ENCODE assay signal across 17 cellular contexts in the genomic region with DNA sequence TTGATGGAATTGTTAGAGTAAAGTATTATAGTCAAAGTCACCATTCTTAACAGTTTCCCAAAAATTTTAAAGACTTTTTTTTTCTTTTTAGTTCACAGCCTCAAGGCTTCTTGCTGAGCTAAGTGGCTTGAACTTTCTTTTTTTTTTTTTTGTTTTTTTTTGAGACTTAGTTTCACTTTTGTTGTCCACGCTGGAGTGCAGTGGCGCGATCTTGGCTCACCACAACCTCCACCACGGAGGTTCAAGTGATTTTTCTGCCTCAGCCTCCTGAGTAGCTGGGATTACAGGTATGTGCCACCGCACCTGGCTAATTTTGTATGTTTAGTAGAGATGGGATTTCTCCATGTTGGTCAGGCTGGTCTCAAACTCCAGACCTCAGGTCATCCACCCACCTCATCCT.
DNase-seq lines count a peak whose midpoint lies in the region; ATAC-seq and TF ChIP-seq lines count a peak whose summit lies in the region.
"Had no signal": no experiment of that assay in that cellular context is flagged by ENCODE, and none has a peak within 500 bp of the region (broad histone marks: within the 10 kb centered on the region; RNA-seq: fewer than 3 reads in every experiment).

No MANE protein-coding gene starts in this region.

- H3K36me3 Mint-ChIP-seq in activated naive CD4-positive, alpha-beta T cell treated with anti-CD3 and anti-CD28 coated beads, Interleukin-2, amount 10 ng/mL, durations not matched to agents 7 days and 5 days, result no peaks in the 10 kb centered on the region
- H3K36me3 Mint-ChIP-seq in activated naive CD4-positive, alpha-beta T cell treated with anti-CD3 and anti-CD28 coated beads for 36 hours (ENCODE audit: low read depth), result no peaks in the 10 kb centered on the region
- H3K36me3 Mint-ChIP-seq in central memory CD8-positive, alpha-beta T cell (ENCODE audit: insufficient read depth), result no peaks in the 10 kb centered on the region
- H3K36me3 Mint-ChIP-seq in CD4-positive, alpha-beta T cell (ENCODE audit: low read depth), result no peaks in the 10 kb centered on the region

- no TSS peak for BruUV-seq in A673 (replicated peaks; lab: Mats Ljungman, UMichigan)

- H3K27ac Mint-ChIP-seq in activated naive CD4-positive, alpha-beta T cell treated with anti-CD3 and anti-CD28 coated beads, Interleukin-2, amount 10 ng/mL, durations not matched to agents 7 days and 5 days, result no peak overlapping the region
- H3K27ac Mint-ChIP-seq in activated naive CD4-positive, alpha-beta T cell treated with anti-CD3 and anti-CD28 coated beads for 36 hours, result no peak overlapping the region
- no peak overlapping the region for H3K27ac Mint-ChIP-seq in central memory CD8-positive, alpha-beta T cell (ENCODE audit: low read depth)
- no peak overlapping the region for H3K27ac Mint-ChIP-seq in CD4-positive, alpha-beta T cell
- H3K27ac Mint-ChIP-seq: HFFc6 had no signal

- no peaks in the 10 kb centered on the region for H3K36me3 ChIP-seq in A673 (ENCODE audit: insufficient read depth, low read length, poor library complexity, severe bottlenecking)
- H3K36me3 ChIP-seq: BLaER1 treated with 17β-estradiol and CSF1 and Interleukin-3, amounts not matched to agents 10 nM and 100 nM had no signal

- H3K27me3 Mint-ChIP-seq in activated naive CD4-positive, alpha-beta T cell treated with anti-CD3 and anti-CD28 coated beads, Interleukin-2, amount 10 ng/mL, durations not matched to agents 7 days and 5 days, result peaks cover 21% of the 10 kb centered on the region
- peaks cover 8% of the 10 kb centered on the region for H3K27me3 Mint-ChIP-seq in activated naive CD4-positive, alpha-beta T cell treated with anti-CD3 and anti-CD28 coated beads for 36 hours (ENCODE audit: low read depth)
- H3K27me3 Mint-ChIP-seq in central memory CD8-positive, alpha-beta T cell, result peaks cover 32% of the 10 kb centered on the region
- H3K27me3 Mint-ChIP-seq in CD4-positive, alpha-beta T cell, result peaks cover 15% of the 10 kb centered on the region

- TF ChIP-seq CTCF in CD4-positive, alpha-beta T cell (IDR thresholded peaks at IDR 0.05), result no peak
- TF ChIP-seq CTCF in A673 (conservative IDR thresholded peaks at IDR 0.05; ENCODE audit: low read depth, low read length), result no peak

- POLR2A ChIA-PET in CD4-positive, alpha-beta T cell (lab: Charles Lee), result no interaction called here
- POLR2A ChIA-PET in A673 (lab: Charles Lee; ENCODE audit: low non-redundant PET), result no interaction called here

- H3K4me3 Mint-ChIP-seq in activated naive CD4-positive, alpha-beta T cell treated with anti-CD3 and anti-CD28 coated beads, Interleukin-2, amount 10 ng/mL, durations not matched to agents 7 days and 5 days, result no peak overlapping the region
- no peak overlapping the region for H3K4me3 Mint-ChIP-seq in activated naive CD4-positive, alpha-beta T cell treated with anti-CD3 and anti-CD28 coated beads for 36 hours
- no peak overlapping the region for H3K4me3 Mint-ChIP-seq in central memory CD8-positive, alpha-beta T cell
- H3K4me3 Mint-ChIP-seq in CD4-positive, alpha-beta T cell, result no peak overlapping the region
- H3K4me3 Mint-ChIP-seq: HFFc6 had no signal

- H3K4me1 ChIP-seq in A673 (ENCODE audit: insufficient read depth, low read length, poor library complexity, severe bottlenecking), result peaks cover 3% of the 10 kb centered on the region

- intact Hi-C loops in activated naive CD4-positive, alpha-beta T cell treated with anti-CD3 and anti-CD28 coated beads for 36 hours (cut with micrococcal nuclease), result no loop called here
- intact Hi-C loops in CD4-positive, alpha-beta T cell (cut with DNase I, micrococcal nuclease), result no loop called here
- intact Hi-C loops in A673 (cut with micrococcal nuclease; ENCODE audit: unreplicated experiment), result no loop called here

- peaks cover 11% of the 10 kb centered on the region for H3K4me1 Mint-ChIP-seq in activated naive CD4-positive, alpha-beta T cell treated with anti-CD3 and anti-CD28 coated beads, Interleukin-2, amount 10 ng/mL, durations not matched to agents 7 days and 5 days
- peaks cover 13% of the 10 kb centered on the region for H3K4me1 Mint-ChIP-seq in activated naive CD4-positive, alpha-beta T cell treated with anti-CD3 and anti-CD28 coated beads for 36 hours (ENCODE audit: low read depth)
- H3K4me1 Mint-ChIP-seq in central memory CD8-positive, alpha-beta T cell, result peaks cover 14% of the 10 kb centered on the region
- peaks cover 21% of the 10 kb centered on the region for H3K4me1 Mint-ChIP-seq in CD4-positive, alpha-beta T cell (ENCODE audit: low read depth)

- ATAC-seq in central memory CD8-positive, alpha-beta T cell (replicated peaks; ENCODE audit: extremely low read depth, poor library complexity, severe bottlenecking), result peak; percentile 24
- no peak for ATAC-seq in CD4-positive, alpha-beta T cell (ENCODE audit: poor library complexity)

- no peaks in the 10 kb centered on the region for H3K9me3 ChIP-seq in CD4-positive, alpha-beta T cell (ENCODE audit: control insufficient read depth, low read length)
- no peaks in the 10 kb centered on the region for H3K9me3 ChIP-seq in A673 (ENCODE audit: low read depth, low read length, poor library complexity, severe bottlenecking)

- CTCF ChIA-PET in activated naive CD4-positive, alpha-beta T cell treated with anti-CD3 and anti-CD28 coated beads, Interleukin-2, amount 10 ng/mL, durations not matched to agents 7 days and 5 days (lab: Charles Lee), result interaction anchor here (1.3 to 3.1 kb wide), 4 partner anchors 15 to 68 kb away, joined by 3 to 14 read pairs (median 7); no protein-coding TSS in a partner anchor
- CTCF ChIA-PET in activated naive CD4-positive, alpha-beta T cell treated with anti-CD3 and anti-CD28 coated beads for 36 hours (lab: Charles Lee), result interaction anchor here (0.6 to 2.3 kb wide), 6 partner anchors 27 to 1722 kb away, joined by 3 to 20 read pairs (median 3); no protein-coding TSS in a partner anchor
- CTCF ChIA-PET in CD4-positive, alpha-beta T cell (lab: Charles Lee), result interaction anchor here (1.7 kb wide), 1 partner anchor 27 kb away, joined by 8 read pairs; no protein-coding TSS in a partner anchor
- CTCF ChIA-PET in A673 (lab: Charles Lee), result interaction anchor here (0.6 kb wide), 1 partner anchor 1343 kb away, joined by 3 read pairs; no protein-coding TSS in a partner anchor

- H3K27ac ChIP-seq in CD4-positive, alpha-beta T cell (ENCODE audit: low read depth, low read length), result no peak overlapping the region
- H3K27ac ChIP-seq in A673 (ENCODE audit: low read depth, low read length, poor library complexity, severe bottlenecking), result no peak overlapping the region
- H3K27ac ChIP-seq: BLaER1 treated with 17β-estradiol and CSF1 and Interleukin-3, amounts not matched to agents 10 nM and 100 nM had no signal

- H3K27me3 ChIP-seq in CD4-positive, alpha-beta T cell (ENCODE audit: control insufficient read depth, insufficient read depth, low read length), result peaks cover 8% of the 10 kb centered on the region
- H3K27me3 ChIP-seq in A673 (replicated peaks; ENCODE audit: insufficient read depth, low read depth, low read length, poor library complexity), result no peaks in the 10 kb centered on the region
- H3K27me3 ChIP-seq: BLaER1 treated with 17β-estradiol and CSF1 and Interleukin-3, amounts not matched to agents 10 nM and 100 nM had no signal

- peak; percentile 32 for DNase-seq in activated naive CD4-positive, alpha-beta T cell treated with anti-CD3 and anti-CD28 coated beads, Interleukin-2, amount 10 ng/mL, durations not matched to agents 7 days and 5 days
- no peak for DNase-seq in activated naive CD4-positive, alpha-beta T cell treated with anti-CD3 and anti-CD28 coated beads for 36 hours
- DNase-seq in EH (ENCODE audit: low read depth) (peak; percentile 4), A673 (ENCODE audit: low spot score) (no peak), 8988T (no peak)
- no peak for DNase-seq in central memory CD8-positive, alpha-beta T cell (ENCODE audit: low spot score in 2 of 2)
- no peak for DNase-seq in CD4-positive, alpha-beta T cell
- DNase-seq: H7, HFFc6, Karpas-422, NCI-H1417, NCI-H187 treated with DMSO at 0.1 percent for 48 hours, NCI-H2107, NCI-H446 treated with DMSO at 0.1 percent for 48 hours, NCI-H526 treated with DMSO at 0.1 percent for 48 hours, Right ventricle myocardium superior had no signal

- no peak overlapping the region for H3K4me3 ChIP-seq in A673 (ENCODE audit: low read depth, low read length, poor library complexity, severe bottlenecking)
- H3K4me3 ChIP-seq: BLaER1 treated with 17β-estradiol and CSF1 and Interleukin-3, amounts not matched to agents 10 nM and 100 nM had no signal

- H3K9me3 Mint-ChIP-seq in activated naive CD4-positive, alpha-beta T cell treated with anti-CD3 and anti-CD28 coated beads, Interleukin-2, amount 10 ng/mL, durations not matched to agents 7 days and 5 days, result no peaks in the 10 kb centered on the region
- H3K9me3 Mint-ChIP-seq in activated naive CD4-positive, alpha-beta T cell treated with anti-CD3 and anti-CD28 coated beads for 36 hours, result no peaks in the 10 kb centered on the region
- H3K9me3 Mint-ChIP-seq in central memory CD8-positive, alpha-beta T cell, result no peaks in the 10 kb centered on the region
- no peaks in the 10 kb centered on the region for H3K9me3 Mint-ChIP-seq in CD4-positive, alpha-beta T cell

Comparison
In these comparisons a context has a peak if more than half of its experiments do, and no peak if none do; other contexts are left out.
1. DNase-seq: peak in activated naive CD4-positive, alpha-beta T cell treated with anti-CD3 and anti-CD28 coated beads, Interleukin-2, amount 10 ng/mL, durations not matched to agents 7 days and 5 days (single experiment) and EH (single experiment); none in activated naive CD4-positive, alpha-beta T cell treated with anti-CD3 and anti-CD28 coated beads for 36 hours (single experiment), central memory CD8-positive, alpha-beta T cell (0 of 2), CD4-positive, alpha-beta T cell (0 of 10), A673 (single experiment) and 8988T (single experiment).